8 cellular contexts compared by ENCODE assay signal in genomic region chr6:106974999-106975698, GRCh38. TPM values are rescaled to one million over a fixed set of nuclear protein-coding genes. Genes with fewer than 3 reads are reported as not detected.
A peak's percentile ranks its signal among the peaks of the same experiment; 100 is the strongest.
DNase-seq lines count a peak whose midpoint lies in the region; ATAC-seq and TF ChIP-seq lines count a peak whose summit lies in the region.

No MANE protein-coding gene starts in this region.

- H4K20me1 ChIP-seq in fibroblast of lung (ENCODE audit: control insufficient read depth, extremely low read depth, insufficient read depth, low read length), result no peaks in the 10 kb centered on the region

- H3K36me3 ChIP-seq in fibroblast of lung (ENCODE audit: control insufficient read depth, insufficient read depth, low read length) (no peaks in the 10 kb centered on the region), neuron (ENCODE audit: insufficient read depth, low read length) (peaks cover 9% of the 10 kb centered on the region)

- peak overlapping the region; percentile 26 to 53 (median 34) for H3K4me3 ChIP-seq in fibroblast of lung (replicated peaks in 1 of 4; ENCODE audit: control extremely low read depth in 1 of 4, insufficient read depth in 1 of 4, low read depth in 3 of 4, low read length in 4 of 4)
- peak overlapping the region; percentile 86 for H3K4me3 ChIP-seq in neuron (ENCODE audit: low read length)

- H3K27ac ChIP-seq in fibroblast of lung (ENCODE audit: insufficient read depth, low read length), result no peak overlapping the region

- peaks cover 48% of the 10 kb centered on the region for H3K27me3 ChIP-seq in fibroblast of lung (ENCODE audit: control insufficient read depth, insufficient read depth, low read length)
- peaks cover 2% of the 10 kb centered on the region for H3K27me3 ChIP-seq in neuron (ENCODE audit: insufficient read depth, low read length)

- TF ChIP-seq CTCF in fibroblast of lung (conservative IDR thresholded peaks at IDR 0.05 in 1 of 2, IDR thresholded peaks at IDR 0.05 in 1 of 2; ENCODE audit: low read depth in 1 of 2, low read length in 2 of 2), result no peak

- H3K79me2 ChIP-seq in fibroblast of lung (ENCODE audit: control insufficient read depth, insufficient read depth, low read length), result no peaks in the 10 kb centered on the region

- peak overlapping the region; percentile 85 for H3K4me2 ChIP-seq in fibroblast of lung (ENCODE audit: extremely low read depth, insufficient read depth, low read length)

- H3K4me1 ChIP-seq in fibroblast of lung (ENCODE audit: control insufficient read depth, extremely low read depth, insufficient read depth, low read length) (no peaks in the 10 kb centered on the region), neuron (ENCODE audit: insufficient read depth, low read length) (peaks cover 7% of the 10 kb centered on the region)

- peak; percentile 67 for ATAC-seq in GM21526 (IDR thresholded peaks at IDR 0.05; ENCODE audit: low FRiP score, unreplicated experiment)
- no peak for ATAC-seq in GM21367 (IDR thresholded peaks at IDR 0.05; ENCODE audit: unreplicated experiment)

- H3K9me3 ChIP-seq in fibroblast of lung (ENCODE audit: control insufficient read depth, insufficient read depth, low read depth, low read length) (no peaks in the 10 kb centered on the region), neuron (ENCODE audit: low read length) (no peaks in the 10 kb centered on the region)

- DNase-seq in ELR (ENCODE audit: low read depth) (peak; percentile 56), LHCN-M2 (ENCODE audit: low read depth) (peak; percentile 27), UCSD-AML1 (lab: John Stamatoyannopoulos, UW; ENCODE audit: unreplicated experiment) (peak; percentile 57), fibroblast of lung (ENCODE audit: low read depth in 2 of 2) (peak in 1 of 2 donors; percentile 47)
- DNase-seq in effector CD8-positive, alpha-beta T cell (lab: John Stamatoyannopoulos, UW), result no peak

- H2AFZ ChIP-seq in fibroblast of lung (ENCODE audit: low read length) (no peak overlapping the region), neuron (ENCODE audit: low read depth, low read length) (peak overlapping the region; percentile 97)

- no peak overlapping the region for H3K9ac ChIP-seq in fibroblast of lung (ENCODE audit: insufficient read depth, low read length)

RNA-seq across cellular contexts. Expression of gene CD24, which starts 0.6 kb away (rescaled TPM):
- total RNA-seq in LHCN-M2 (2014; rRNA removed) (21.5 and 50.8 TPM in 2 replicates), fibroblast of lung (0.17 and 0.26 TPM in 2 replicates)
- polyA plus RNA-seq in LHCN-M2 (2012), result 15.5 TPM
- 0.19 and 0.69 TPM in 2 replicates for polyA plus RNA-seq in fibroblast of lung
- 0.08 and 0.52 TPM in 2 replicates for polyA plus RNA-seq in fibroblast of lung (2012)
- polyA minus RNA-seq in fibroblast of lung (ENCODE audit: low replicate concordance), result 1.1 TPM in 1 of 2 replicates, not detected in the other

RNA-seq across cellular contexts. Expression of gene MTRES1, which starts 52.9 kb away (rescaled TPM):
- total RNA-seq in LHCN-M2 (2014; rRNA removed), result 15.0 and 15.8 TPM in 2 replicates
- polyA plus RNA-seq in LHCN-M2 (2012), result 14.4 TPM
- total RNA-seq in fibroblast of lung, result 15.4 and 16.4 TPM in 2 replicates
- 16.5 and 16.8 TPM in 2 replicates for polyA plus RNA-seq in fibroblast of lung
- polyA plus RNA-seq in fibroblast of lung (2012), result 21.5 and 22.9 TPM in 2 replicates
- 1.0 and 3.1 TPM in 2 replicates for polyA minus RNA-seq in fibroblast of lung (ENCODE audit: low replicate concordance)

Comparison
In these comparisons a context has a peak if more than half of its experiments do, and no peak if none do; other contexts are left out.
1. RNA of gene CD24, which starts 0.6 kb away (total RNA-seq): 21.5 to 50.8 TPM in LHCN-M2; 0.17 to 0.26 TPM in fibroblast of lung; every median in the first group is over 10 times any median in the second.